Comparison of ENCODE assay signal across 21 cellular contexts in genomic region chr13:64057372-64058020, GRCh38.
DNase-seq lines count a peak whose midpoint lies in the region; ATAC-seq, FAIRE-seq and TF ChIP-seq lines count a peak whose summit lies in the region.
"Had no signal": no experiment of that assay in that cellular context is flagged by ENCODE, and none has a peak within 500 bp of the region (broad histone marks: within the 10 kb centered on the region; RNA-seq: fewer than 3 reads in every experiment).

No MANE protein-coding gene starts in this region.

- no TSS peak for BruUV-seq in HepG2 (replicated peaks; lab: Mats Ljungman, UMichigan)

- H3K4me1 ChIP-seq in HepG2 (ENCODE audit: insufficient read depth, low read length) (peaks cover 9% of the 10 kb centered on the region), right lobe of liver (no peaks in the 10 kb centered on the region), Karpas-422 (ENCODE audit: low read length) (peaks cover 11% of the 10 kb centered on the region), ascending aorta (no peaks in the 10 kb centered on the region)
- H3K4me1 ChIP-seq: A549 had no signal

- TF ChIP-seq CTCF in HepG2 (CRISPR knock-in tag; IDR thresholded peaks at IDR 0.05) (no peak), right lobe of liver (IDR thresholded peaks at IDR 0.05) (no peak), ascending aorta (IDR thresholded peaks at IDR 0.05) (no peak)

- no peaks in the 10 kb centered on the region for H3K27me3 ChIP-seq in HepG2 (ENCODE audit: control insufficient read depth in 1 of 2, insufficient read depth in 2 of 2, low read length in 2 of 2)
- H3K27me3 ChIP-seq in right lobe of liver: no peaks in the 10 kb centered on the region
- H3K27me3 ChIP-seq in Karpas-422 (ENCODE audit: low read length): no peaks in the 10 kb centered on the region
- no peaks in the 10 kb centered on the region for H3K27me3 ChIP-seq in ascending aorta

- CTCF ChIA-PET in HepG2 (lab: Yijun Ruan, JAX; ENCODE audit: low intra/inter-chr PET ratio, low total read pairs): no interaction called here

- TF ChIP-seq POLR2A in HepG2 (IDR thresholded peaks at IDR 0.05; ENCODE audit: insufficient read depth in 1 of 2, low read depth in 2 of 2, low read length in 2 of 2): no peak
- no peak for TF ChIP-seq POLR2A in right lobe of liver (IDR thresholded peaks at IDR 0.05)

- no peaks in the 10 kb centered on the region for H3K9me2 ChIP-seq in Karpas-422 (replicated peaks; ENCODE audit: insufficient read depth, low read length)

- intact Hi-C loops in HepG2 (cut with micrococcal nuclease; ENCODE audit: unreplicated experiment): no loop called here
- intact Hi-C loops in right lobe of liver (cut with DNase I): no loop called here
- intact Hi-C loops in ascending aorta (cut with DNase I): no loop called here

- H4K20me1 ChIP-seq in HepG2 (ENCODE audit: insufficient read depth, low read length) (no peaks in the 10 kb centered on the region), Karpas-422 (ENCODE audit: insufficient read depth, low read depth, low read length) (no peaks in the 10 kb centered on the region)

- peak; percentile 54 for FAIRE-seq in HepG2 (lab: Jason Lieb, UNC)
- FAIRE-seq: A549, D721Med, G401.6, GM12892, GM18507, H54 had no signal

- H3K4me2 ChIP-seq in HepG2 (ENCODE audit: low read depth, low read length) (no peak overlapping the region), Karpas-422 (ENCODE audit: low read depth, low read length, poor library complexity, severe bottlenecking) (no peak overlapping the region)
- H3K4me2 ChIP-seq: A549, GM23338 had no signal

- in situ Hi-C loops in HepG2 (cut with HindIII; ENCODE audit: extremely low pct_ligation_motif_present, low pct_unique_long_range_greater_than_20kb): no loop called here

- no peaks in the 10 kb centered on the region for H3K9me3 ChIP-seq in HepG2 (ENCODE audit: low read length)
- H3K9me3 ChIP-seq in right lobe of liver: no peaks in the 10 kb centered on the region
- no peaks in the 10 kb centered on the region for H3K9me3 ChIP-seq in Karpas-422 (ENCODE audit: low read length)
- H3K9me3 ChIP-seq in ascending aorta: no peaks in the 10 kb centered on the region
- H3K9me3 ChIP-seq: A549 had no signal

- peak; percentile 33 for DNase-seq in HepG2 (ENCODE audit: low spot score)
- no peak for DNase-seq in right lobe of liver
- peak; percentile 61 for DNase-seq in Karpas-422
- DNase-seq in UCSD-AML1 (lab: John Stamatoyannopoulos, UW; ENCODE audit: unreplicated experiment): peak; percentile 11
- peak; percentile 2 for DNase-seq in kidney tubule cell (ENCODE audit: low spot score)
- no peak for DNase-seq in ascending aorta (ENCODE audit: low spot score in 2 of 2)
- DNase-seq in iPS-NIHi7 (ENCODE audit: extremely low spot score): no peak
- DNase-seq: AML-193; CD4-positive, CD25-positive, alpha-beta regulatory T cell; CD8-positive, alpha-beta memory T cell; COR-L47; HCEC 1CT had no signal

- TF ChIP-seq EP300 in HepG2 (IDR thresholded peaks at IDR 0.05; ENCODE audit: low read depth in 2 of 2, low read length in 2 of 2): no peak
- no peak for TF ChIP-seq EP300 in HepG2 (CRISPR knock-in tag; IDR thresholded peaks at IDR 0.05; ENCODE audit: borderline replicate concordance)

- H3K27ac ChIP-seq in HepG2 (ENCODE audit: extremely low read length, insufficient read depth, low read length) (no peak overlapping the region), right lobe of liver (no peak overlapping the region), Karpas-422 (ENCODE audit: low read length) (no peak overlapping the region), ascending aorta (no peak overlapping the region)
- H3K27ac ChIP-seq: 22Rv1, A549 had no signal

- H3K79me2 ChIP-seq in HepG2 (ENCODE audit: insufficient read depth, low read length): no peaks in the 10 kb centered on the region
- H3K79me2 ChIP-seq in Karpas-422 (ENCODE audit: low read length): peaks cover 8% of the 10 kb centered on the region

- H3K9ac ChIP-seq in HepG2 (ENCODE audit: insufficient read depth, low read depth, low read length) (no peak overlapping the region), Karpas-422 (ENCODE audit: low read length) (no peak overlapping the region)

- H3K36me3 ChIP-seq in HepG2 (replicated peaks in 1 of 2; ENCODE audit: control insufficient read depth in 1 of 2, insufficient read depth in 2 of 2, low read length in 2 of 2) (no peaks in the 10 kb centered on the region; a peak in 1 of 5 replicates), right lobe of liver (no peaks in the 10 kb centered on the region), Karpas-422 (ENCODE audit: insufficient read depth, low read length) (no peaks in the 10 kb centered on the region; the same call in 1 of the 2 replicates), ascending aorta (no peaks in the 10 kb centered on the region)

- H3K4me3 ChIP-seq in HepG2 (replicated peaks in 1 of 3; ENCODE audit: insufficient read depth in 1 of 3, low read depth in 2 of 3, low read length in 3 of 3): no peak overlapping the region
- no peak overlapping the region for H3K4me3 ChIP-seq in right lobe of liver
- H3K4me3 ChIP-seq in Karpas-422 (ENCODE audit: low read length): no peak overlapping the region
- H3K4me3 ChIP-seq in ascending aorta: no peak overlapping the region
- H3K4me3 ChIP-seq: A549, GM23338 had no signal

- 76% methylated on average over 2 of the region's 2 CpGs for WGBS in HepG2 (ENCODE audit: low lambda C conversion rate)
- whole genome bisulfite sequencing in right lobe of liver (ENCODE audit: insufficient coverage, low coverage, low lambda C conversion rate, missing lambda C conversion rate): 14% methylated on average over 2 of the region's 2 CpGs

- H2AFZ ChIP-seq in HepG2 (ENCODE audit: low read length) (no peak overlapping the region), Karpas-422 (ENCODE audit: low read length) (no peak overlapping the region)
- H2AFZ ChIP-seq: GM23338 had no signal

- no peak for TF ChIP-seq RAD21 in HepG2 (CRISPR knock-in tag; IDR thresholded peaks at IDR 0.05)

- ATAC-seq in HepG2 (peak; percentile 76), right lobe of liver (no peak), HG03571 (IDR thresholded peaks at IDR 0.05; ENCODE audit: unreplicated experiment) (no peak)
- ATAC-seq: A549, GM23338 had no signal

- POLR2A ChIA-PET in HepG2 (lab: Yijun Ruan, JAX): interaction anchor here (1.2 kb wide), 1 partner anchor 17 kb away, joined by 3 read pairs; no protein-coding TSS in a partner anchor

TF ChIP-seq in HepG2, 621 proteins besides CTCF, POLR2A, EP300 and RAD21:
- TF ChIP-seq FOXP1 (IDR thresholded peaks at IDR 0.05) (no peak), FOXP1 (CRISPR knock-in tag; IDR thresholded peaks at IDR 0.05) (peak; percentile 38; the same call in 1 of the 2 replicates), THYN1 (CRISPR knock-in tag; IDR thresholded peaks at IDR 0.05; ENCODE audit: borderline replicate concordance, low read depth) (no peak), HMGXB4 (CRISPR knock-in tag; IDR thresholded peaks at IDR 0.05; ENCODE audit: borderline replicate concordance in 1 of 2, low read depth in 1 of 2) (no peak), IRF1 (CRISPR knock-in tag; IDR thresholded peaks at IDR 0.05; ENCODE audit: low read depth) (no peak), SIX4 (CRISPR knock-in tag; IDR thresholded peaks at IDR 0.05) (peak; percentile 70; the same call in 1 of the 2 replicates), SOX13 (IDR thresholded peaks at IDR 0.05) (no peak), SOX13 (CRISPR knock-in tag; conservative IDR thresholded peaks at IDR 0.05 in 1 of 2, IDR thresholded peaks at IDR 0.05 in 1 of 2) (peak in 1 of 2 experiments; percentile 72; a peak in 2 of 4 replicates), SOX6 (IDR thresholded peaks at IDR 0.05) (no peak), SOX6 (CRISPR knock-in tag; IDR thresholded peaks at IDR 0.05) (peak; percentile 66; the same call in 1 of the 2 replicates), TSC22D2 (CRISPR knock-in tag; IDR thresholded peaks at IDR 0.05; ENCODE audit: borderline replicate concordance) (no peak), NFE2L2 (IDR thresholded peaks at IDR 0.05; ENCODE audit: low read length) (no peak), ZNF781 (CRISPR knock-in tag; IDR thresholded peaks at IDR 0.05; ENCODE audit: borderline replicate concordance, not compliant biosample characterization) (no peak), HNF4A (CRISPR knock-in tag; IDR thresholded peaks at IDR 0.05) (0 out of 2 replicates have a peak, but pooled peaks have one; percentile 27), BCL6 (CRISPR knock-in tag; IDR thresholded peaks at IDR 0.05) (peak; percentile 54), ZMYM4 (CRISPR knock-in tag; IDR thresholded peaks at IDR 0.05) (0 out of 2 replicates have a peak, but pooled peaks have one; percentile 43)

Comparison
In these comparisons a context has a peak if more than half of its experiments do, and no peak if none do; other contexts are left out.
1. DNase-seq: peak in HepG2 (single experiment), Karpas-422 (single experiment), UCSD-AML1 (single experiment) and kidney tubule cell (single experiment); none in right lobe of liver (0 of 3), ascending aorta (0 of 2) and iPS-NIHi7 (single experiment).